ENCODE assay signal across 1 cellular context in the genomic region with DNA sequence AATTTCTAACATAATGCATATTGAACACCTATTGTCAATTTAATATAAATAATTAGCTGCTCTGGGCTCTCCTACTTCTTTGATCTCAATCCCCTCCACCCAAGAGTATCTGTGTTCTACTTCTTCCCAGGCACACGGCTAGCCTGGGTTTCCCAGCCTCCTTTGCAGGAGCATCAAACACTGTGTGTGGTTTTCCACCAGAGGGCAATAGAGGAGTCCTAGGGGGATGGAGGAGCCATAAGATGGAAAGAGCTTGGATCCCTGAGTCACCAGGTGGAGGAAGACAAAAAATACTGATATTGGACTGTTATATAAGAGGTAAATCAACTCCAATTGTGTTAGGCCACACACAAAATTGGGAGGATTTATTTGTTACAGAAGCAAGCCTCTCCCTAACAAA.
TF ChIP-seq lines count a peak whose summit lies in the region.

No MANE protein-coding gene starts in this region.

TF ChIP-seq in HepG2, 621 proteins besides CTCF, POLR2A, EP300 and RAD21 (continued from another document):
- TF ChIP-seq, protein P1, sequence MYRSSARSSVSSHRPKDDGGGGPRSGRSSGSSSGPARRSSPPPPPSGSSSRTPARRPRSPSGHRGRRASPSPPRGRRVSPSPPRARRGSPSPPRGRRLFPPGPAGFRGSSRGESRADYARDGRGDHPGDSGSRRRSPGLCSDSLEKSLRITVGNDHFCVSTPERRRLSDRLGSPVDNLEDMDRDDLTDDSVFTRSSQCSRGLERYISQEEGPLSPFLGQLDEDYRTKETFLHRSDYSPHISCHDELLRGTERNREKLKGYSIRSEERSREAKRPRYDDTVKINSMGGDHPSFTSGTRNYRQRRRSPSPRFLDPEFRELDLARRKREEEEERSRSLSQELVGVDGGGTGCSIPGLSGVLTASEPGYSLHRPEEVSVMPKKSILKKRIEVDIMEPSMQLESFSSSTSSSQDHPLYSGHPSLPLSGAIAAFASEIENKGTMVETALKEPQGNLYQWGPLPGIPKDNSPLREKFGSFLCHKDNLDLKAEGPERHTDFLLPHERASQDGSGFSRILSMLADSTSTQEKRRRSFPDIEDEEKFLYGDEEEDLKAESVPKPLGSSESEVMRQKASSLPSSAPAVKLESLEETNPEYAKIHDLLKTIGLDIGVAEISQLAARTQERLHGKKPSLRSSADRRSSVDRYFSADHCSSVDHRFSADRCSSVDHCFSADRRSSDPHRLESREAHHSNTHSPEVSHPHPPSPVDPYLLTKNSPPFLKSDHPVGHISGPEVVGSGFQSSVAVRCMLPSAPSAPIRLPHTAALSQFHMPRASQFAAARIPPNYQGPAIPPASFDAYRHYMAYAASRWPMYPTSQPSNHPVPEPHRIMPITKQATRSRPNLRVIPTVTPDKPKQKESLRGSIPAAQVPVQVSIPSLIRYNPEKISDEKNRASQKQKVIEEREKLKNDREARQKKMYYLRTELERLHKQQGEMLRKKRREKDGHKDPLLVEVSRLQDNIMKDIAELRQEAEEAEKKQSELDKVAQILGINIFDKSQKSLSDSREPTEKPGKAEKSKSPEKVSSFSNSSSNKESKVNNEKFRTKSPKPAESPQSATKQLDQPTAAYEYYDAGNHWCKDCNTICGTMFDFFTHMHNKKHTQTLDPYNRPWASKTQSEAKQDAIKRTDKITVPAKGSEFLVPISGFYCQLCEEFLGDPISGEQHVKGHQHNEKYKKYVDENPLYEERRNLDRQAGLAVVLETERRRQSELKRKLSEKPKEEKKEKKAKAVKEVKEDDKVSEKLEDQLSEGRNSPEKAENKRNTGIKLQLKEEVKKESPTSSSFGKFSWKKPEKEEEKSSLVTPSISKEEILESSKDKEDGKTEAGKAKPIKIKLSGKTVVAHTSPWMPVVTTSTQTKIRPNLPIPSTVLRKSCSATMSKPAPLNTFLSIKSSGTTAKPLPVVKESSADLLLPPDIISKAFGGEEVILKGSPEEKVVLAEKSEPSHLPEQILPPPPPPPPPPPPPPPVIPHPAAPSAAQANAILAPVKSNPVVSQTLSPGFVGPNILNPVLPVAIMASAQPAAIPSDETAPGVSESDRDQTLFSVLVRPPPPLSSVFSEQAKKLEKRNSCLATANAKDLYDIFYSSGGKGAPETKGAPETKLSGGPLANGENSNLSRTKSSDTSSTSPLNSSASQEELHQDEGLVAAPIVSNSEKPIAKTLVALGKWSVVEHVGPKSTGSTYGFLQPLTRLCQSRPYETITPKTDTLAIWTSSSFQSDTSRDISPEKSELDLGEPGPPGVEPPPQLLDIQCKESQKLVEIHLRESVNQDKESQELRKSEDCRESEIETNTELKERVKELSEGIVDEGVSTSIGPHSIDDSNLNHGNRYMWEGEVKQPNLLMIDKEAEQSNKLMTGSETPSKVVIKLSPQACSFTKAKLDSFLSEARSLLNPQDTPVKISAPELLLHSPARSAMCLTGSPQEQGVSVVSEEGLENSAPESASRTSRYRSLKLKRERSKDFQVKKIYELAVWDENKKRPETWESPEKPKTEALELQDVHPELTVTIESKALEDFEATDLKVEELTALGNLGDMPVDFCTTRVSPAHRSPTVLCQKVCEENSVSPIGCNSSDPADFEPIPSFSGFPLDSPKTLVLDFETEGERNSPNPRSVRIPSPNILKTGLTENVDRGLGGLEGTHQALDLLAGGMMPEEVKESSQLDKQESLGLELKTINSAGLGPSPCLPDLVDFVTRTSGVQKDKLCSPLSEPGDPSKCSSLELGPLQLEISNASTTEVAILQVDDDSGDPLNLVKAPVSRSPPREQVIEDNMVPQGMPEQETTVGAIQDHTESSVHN (CRISPR knock-in tag; IDR thresholded peaks at IDR 0.05) = no peak
- TF ChIP-seq DPF2 (CRISPR knock-in tag; IDR thresholded peaks at IDR 0.05; ENCODE audit: borderline replicate concordance, low read depth) = no peak
- TF ChIP-seq, protein P2, sequence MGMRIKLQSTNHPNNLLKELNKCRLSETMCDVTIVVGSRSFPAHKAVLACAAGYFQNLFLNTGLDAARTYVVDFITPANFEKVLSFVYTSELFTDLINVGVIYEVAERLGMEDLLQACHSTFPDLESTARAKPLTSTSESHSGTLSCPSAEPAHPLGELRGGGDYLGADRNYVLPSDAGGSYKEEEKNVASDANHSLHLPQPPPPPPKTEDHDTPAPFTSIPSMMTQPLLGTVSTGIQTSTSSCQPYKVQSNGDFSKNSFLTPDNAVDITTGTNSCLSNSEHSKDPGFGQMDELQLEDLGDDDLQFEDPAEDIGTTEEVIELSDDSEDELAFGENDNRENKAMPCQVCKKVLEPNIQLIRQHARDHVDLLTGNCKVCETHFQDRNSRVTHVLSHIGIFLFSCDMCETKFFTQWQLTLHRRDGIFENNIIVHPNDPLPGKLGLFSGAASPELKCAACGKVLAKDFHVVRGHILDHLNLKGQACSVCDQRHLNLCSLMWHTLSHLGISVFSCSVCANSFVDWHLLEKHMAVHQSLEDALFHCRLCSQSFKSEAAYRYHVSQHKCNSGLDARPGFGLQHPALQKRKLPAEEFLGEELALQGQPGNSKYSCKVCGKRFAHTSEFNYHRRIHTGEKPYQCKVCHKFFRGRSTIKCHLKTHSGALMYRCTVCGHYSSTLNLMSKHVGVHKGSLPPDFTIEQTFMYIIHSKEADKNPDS (CRISPR knock-in tag; IDR thresholded peaks at IDR 0.05) = no peak
- TF ChIP-seq HOXA7 (CRISPR knock-in tag; IDR thresholded peaks at IDR 0.05) = no peak
- TF ChIP-seq ZFP82 (CRISPR knock-in tag; IDR thresholded peaks at IDR 0.05; ENCODE audit: borderline replicate concordance) = no peak
- no peak for TF ChIP-seq ZNF720 (CRISPR knock-in tag; IDR thresholded peaks at IDR 0.05)
